In the genomic region with DNA sequence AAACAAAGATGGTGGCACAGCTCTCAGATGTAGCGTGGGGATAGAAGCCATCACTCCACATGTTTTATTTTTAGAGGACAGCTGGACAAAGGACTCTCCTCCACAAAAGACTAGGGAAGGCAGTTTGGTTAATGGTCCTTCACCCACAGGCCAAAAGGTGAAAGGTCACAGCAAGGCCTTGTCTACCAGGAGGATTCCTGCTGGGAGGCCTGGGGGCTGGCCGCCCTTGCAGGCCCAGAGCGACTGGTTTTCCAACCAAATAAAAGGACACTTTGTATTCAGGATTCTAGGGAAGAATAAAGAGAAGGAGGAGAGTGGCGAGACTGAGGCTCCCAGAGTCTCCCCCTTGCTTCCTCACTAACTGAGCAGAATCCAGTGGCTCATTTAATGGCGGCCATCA, we compare ENCODE assay signal across 16 cellular contexts.
DNase-seq lines count a peak whose midpoint lies in the region; ATAC-seq and TF ChIP-seq lines count a peak whose summit lies in the region.
"Had no signal": no experiment of that assay in that cellular context is flagged by ENCODE, and none has a peak within 500 bp of the region (broad histone marks: within the 10 kb centered on the region; RNA-seq: fewer than 3 reads in every experiment).

No MANE protein-coding gene starts in this region.

- peaks cover 4% of the 10 kb centered on the region for H3K9me3 Mint-ChIP-seq in nephron progenitor cell

- H3K79me1 ChIP-seq in neuronal stem cell (ENCODE audit: low read depth, low read length): no peaks in the 10 kb centered on the region

- no peak overlapping the region for H3K18ac ChIP-seq in neuronal stem cell (ENCODE audit: low read length)

- WGBS in neuronal stem cell (ENCODE audit: extremely low coverage in 2 of 2, insufficient read length in 2 of 2, insufficient replicate concordance in 1 of 2), 2 donors: no CpG with 5 or more reads among the region's 5 CpGs

- H3K36me3 ChIP-seq in neuronal stem cell (replicated peaks in 1 of 2; ENCODE audit: control insufficient read depth in 2 of 2, insufficient read depth in 2 of 2, low read length in 2 of 2): no peaks in the 10 kb centered on the region

- no peak overlapping the region for H3K9ac ChIP-seq in neuronal stem cell (ENCODE audit: low read depth, low read length, poor library complexity)
- H3K9ac ChIP-seq: GM23248 had no signal

- H3K23ac ChIP-seq in neuronal stem cell (ENCODE audit: low read depth, low read length, poor library complexity): no peak overlapping the region

- no peaks in the 10 kb centered on the region for H3K9me3 ChIP-seq in neuronal stem cell (replicated peaks in 1 of 2; ENCODE audit: control insufficient read depth in 2 of 2, insufficient read depth in 1 of 2, low read depth in 1 of 2, low read length in 2 of 2)

- no peak overlapping the region for H3K14ac ChIP-seq in neuronal stem cell (ENCODE audit: low read length)

- DNase-seq in ELF-1 (ENCODE audit: low read depth, low spot score): peak; percentile 83
- peak; percentile 79 for DNase-seq in ecto neural progenitor cell (ENCODE audit: low spot score)
- DNase-seq in nephron progenitor cell: peak; percentile 52
- DNase-seq in neuronal stem cell (ENCODE audit: low spot score): peak; percentile 27
- no peak for DNase-seq in activated CD4-positive, alpha-beta T cell treated with anti-CD3 and anti-CD28 coated beads, Interleukin-2, amount 50 U/mL, for 1 hour
- no peak for DNase-seq in NCI-H446 (lab: John Stamatoyannopoulos, UW)
- DNase-seq: C1 segment of cervical spinal cord; Calu3; CD4-positive, alpha-beta memory T cell; COR-L47; DMS53; DMS79 treated with DMSO at 0.1 percent for 48 hours; GM23248; H7; HCEC 1CT had no signal

- no peak overlapping the region for H3K4ac ChIP-seq in neuronal stem cell (ENCODE audit: low read length)

- H2BK120ac ChIP-seq in neuronal stem cell (ENCODE audit: low read depth, low read length): no peak overlapping the region

- peak overlapping the region; percentile 82 for H3K27ac Mint-ChIP-seq in nephron progenitor cell

- no peak overlapping the region for H2BK12ac ChIP-seq in neuronal stem cell (ENCODE audit: low read length)

- H3K27me3 Mint-ChIP-seq in nephron progenitor cell (ENCODE audit: low read depth, poor library complexity): peaks cover 8% of the 10 kb centered on the region

- no peak overlapping the region for H3K4me3 Mint-ChIP-seq in nephron progenitor cell
- H3K4me3 Mint-ChIP-seq: CD4-positive, alpha-beta memory T cell had no signal

- H3K4me3 ChIP-seq in neuronal stem cell (ENCODE audit: low read length in 2 of 2): no peak overlapping the region
- H3K4me3 ChIP-seq: GM23248 had no signal

- peaks cover 59% of the 10 kb centered on the region for H3K4me1 Mint-ChIP-seq in nephron progenitor cell

- no peak for ATAC-seq in GM21529 (IDR thresholded peaks at IDR 0.05; ENCODE audit: unreplicated experiment)

- no peak overlapping the region for H2AK5ac ChIP-seq in neuronal stem cell (ENCODE audit: low read depth, low read length)

- no peak overlapping the region for H2BK5ac ChIP-seq in neuronal stem cell (ENCODE audit: low read length)

- no peak for TF ChIP-seq CTCF in nephron progenitor cell (IDR thresholded peaks at IDR 0.05)

- no peaks in the 10 kb centered on the region for H3K36me3 Mint-ChIP-seq in nephron progenitor cell (ENCODE audit: low read depth)
- H3K36me3 Mint-ChIP-seq: CD4-positive, alpha-beta memory T cell had no signal

- H4K8ac ChIP-seq in neuronal stem cell (ENCODE audit: low read depth, low read length): no peak overlapping the region

- H4K91ac ChIP-seq in neuronal stem cell (ENCODE audit: low read depth, low read length, poor library complexity): no peak overlapping the region

- H2BK15ac ChIP-seq in neuronal stem cell (ENCODE audit: low read length): no peak overlapping the region

- peaks cover 13 to 22% of the 10 kb centered on the region in 2 donors for H3K4me1 ChIP-seq in neuronal stem cell (ENCODE audit: control insufficient read depth in 2 of 2, insufficient read depth in 1 of 2, low read depth in 1 of 2, low read length in 2 of 2)

- no peak overlapping the region for H2AFZ ChIP-seq in neuronal stem cell (ENCODE audit: low read length)
- H2AFZ ChIP-seq: GM23248 had no signal

- no peak overlapping the region for H3K4me2 ChIP-seq in neuronal stem cell (ENCODE audit: insufficient read depth, low read length, poor library complexity, severe bottlenecking)

- no peaks in the 10 kb centered on the region for H3K27me3 ChIP-seq in neuronal stem cell (ENCODE audit: control insufficient read depth in 3 of 3, insufficient read depth in 3 of 3, low read depth in 1 of 3, low read length in 3 of 3)

- H3K27ac ChIP-seq in neuronal stem cell (replicated peaks; ENCODE audit: low read length): no peak overlapping the region
- H3K27ac ChIP-seq: GM23248 had no signal

Comparison
In these comparisons a context has a peak if more than half of its experiments do, and no peak if none do; other contexts are left out.
1. DNase-seq: peak in ELF-1 (single experiment), ecto neural progenitor cell (single experiment), nephron progenitor cell (single experiment) and neuronal stem cell (single experiment); none in activated CD4-positive, alpha-beta T cell treated with anti-CD3 and anti-CD28 coated beads, Interleukin-2, amount 50 U/mL, for 1 hour (single experiment) and NCI-H446 (0 of 2).